ENCODE assay signal across 1 cellular context in the genomic region with DNA sequence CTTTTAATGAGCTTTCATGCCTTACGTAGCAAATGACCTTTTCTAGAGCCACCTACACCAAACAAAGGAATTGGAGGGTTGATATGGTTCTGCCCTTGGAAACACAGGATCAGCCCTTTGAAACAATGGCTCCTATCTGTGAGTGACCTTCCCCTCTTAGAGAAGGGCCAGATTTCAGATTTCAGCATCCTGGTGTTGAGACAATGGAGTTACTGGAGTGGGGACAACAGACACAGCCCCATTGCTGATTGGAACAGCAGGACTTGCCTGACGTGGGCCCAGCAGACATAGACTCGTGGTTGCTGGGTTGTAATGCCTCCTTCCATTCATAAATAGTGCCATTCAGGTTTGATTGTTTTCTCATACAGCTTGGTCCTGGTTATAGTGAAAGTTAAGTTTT.
TF ChIP-seq lines count a peak whose summit lies in the region.

No MANE protein-coding gene starts in this region.

TF ChIP-seq in HepG2, 621 proteins besides CTCF, POLR2A, EP300 and RAD21 (continued from another document):
- TF ChIP-seq, protein P1, sequence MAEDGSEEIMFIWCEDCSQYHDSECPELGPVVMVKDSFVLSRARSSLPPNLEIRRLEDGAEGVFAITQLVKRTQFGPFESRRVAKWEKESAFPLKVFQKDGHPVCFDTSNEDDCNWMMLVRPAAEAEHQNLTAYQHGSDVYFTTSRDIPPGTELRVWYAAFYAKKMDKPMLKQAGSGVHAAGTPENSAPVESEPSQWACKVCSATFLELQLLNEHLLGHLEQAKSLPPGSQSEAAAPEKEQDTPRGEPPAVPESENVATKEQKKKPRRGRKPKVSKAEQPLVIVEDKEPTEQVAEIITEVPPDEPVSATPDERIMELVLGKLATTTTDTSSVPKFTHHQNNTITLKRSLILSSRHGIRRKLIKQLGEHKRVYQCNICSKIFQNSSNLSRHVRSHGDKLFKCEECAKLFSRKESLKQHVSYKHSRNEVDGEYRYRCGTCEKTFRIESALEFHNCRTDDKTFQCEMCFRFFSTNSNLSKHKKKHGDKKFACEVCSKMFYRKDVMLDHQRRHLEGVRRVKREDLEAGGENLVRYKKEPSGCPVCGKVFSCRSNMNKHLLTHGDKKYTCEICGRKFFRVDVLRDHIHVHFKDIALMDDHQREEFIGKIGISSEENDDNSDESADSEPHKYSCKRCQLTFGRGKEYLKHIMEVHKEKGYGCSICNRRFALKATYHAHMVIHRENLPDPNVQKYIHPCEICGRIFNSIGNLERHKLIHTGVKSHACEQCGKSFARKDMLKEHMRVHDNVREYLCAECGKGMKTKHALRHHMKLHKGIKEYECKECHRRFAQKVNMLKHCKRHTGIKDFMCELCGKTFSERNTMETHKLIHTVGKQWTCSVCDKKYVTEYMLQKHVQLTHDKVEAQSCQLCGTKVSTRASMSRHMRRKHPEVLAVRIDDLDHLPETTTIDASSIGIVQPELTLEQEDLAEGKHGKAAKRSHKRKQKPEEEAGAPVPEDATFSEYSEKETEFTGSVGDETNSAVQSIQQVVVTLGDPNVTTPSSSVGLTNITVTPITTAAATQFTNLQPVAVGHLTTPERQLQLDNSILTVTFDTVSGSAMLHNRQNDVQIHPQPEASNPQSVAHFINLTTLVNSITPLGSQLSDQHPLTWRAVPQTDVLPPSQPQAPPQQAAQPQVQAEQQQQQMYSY (CRISPR knock-in tag; IDR thresholded peaks at IDR 0.05), result no peak
- TF ChIP-seq, protein P2, sequence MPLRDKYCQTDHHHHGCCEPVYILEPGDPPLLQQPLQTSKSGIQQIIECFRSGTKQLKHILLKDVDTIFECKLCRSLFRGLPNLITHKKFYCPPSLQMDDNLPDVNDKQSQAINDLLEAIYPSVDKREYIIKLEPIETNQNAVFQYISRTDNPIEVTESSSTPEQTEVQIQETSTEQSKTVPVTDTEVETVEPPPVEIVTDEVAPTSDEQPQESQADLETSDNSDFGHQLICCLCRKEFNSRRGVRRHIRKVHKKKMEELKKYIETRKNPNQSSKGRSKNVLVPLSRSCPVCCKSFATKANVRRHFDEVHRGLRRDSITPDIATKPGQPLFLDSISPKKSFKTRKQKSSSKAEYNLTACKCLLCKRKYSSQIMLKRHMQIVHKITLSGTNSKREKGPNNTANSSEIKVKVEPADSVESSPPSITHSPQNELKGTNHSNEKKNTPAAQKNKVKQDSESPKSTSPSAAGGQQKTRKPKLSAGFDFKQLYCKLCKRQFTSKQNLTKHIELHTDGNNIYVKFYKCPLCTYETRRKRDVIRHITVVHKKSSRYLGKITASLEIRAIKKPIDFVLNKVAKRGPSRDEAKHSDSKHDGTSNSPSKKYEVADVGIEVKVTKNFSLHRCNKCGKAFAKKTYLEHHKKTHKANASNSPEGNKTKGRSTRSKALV (CRISPR knock-in tag; IDR thresholded peaks at IDR 0.05), result no peak
- TF ChIP-seq, protein P3, sequence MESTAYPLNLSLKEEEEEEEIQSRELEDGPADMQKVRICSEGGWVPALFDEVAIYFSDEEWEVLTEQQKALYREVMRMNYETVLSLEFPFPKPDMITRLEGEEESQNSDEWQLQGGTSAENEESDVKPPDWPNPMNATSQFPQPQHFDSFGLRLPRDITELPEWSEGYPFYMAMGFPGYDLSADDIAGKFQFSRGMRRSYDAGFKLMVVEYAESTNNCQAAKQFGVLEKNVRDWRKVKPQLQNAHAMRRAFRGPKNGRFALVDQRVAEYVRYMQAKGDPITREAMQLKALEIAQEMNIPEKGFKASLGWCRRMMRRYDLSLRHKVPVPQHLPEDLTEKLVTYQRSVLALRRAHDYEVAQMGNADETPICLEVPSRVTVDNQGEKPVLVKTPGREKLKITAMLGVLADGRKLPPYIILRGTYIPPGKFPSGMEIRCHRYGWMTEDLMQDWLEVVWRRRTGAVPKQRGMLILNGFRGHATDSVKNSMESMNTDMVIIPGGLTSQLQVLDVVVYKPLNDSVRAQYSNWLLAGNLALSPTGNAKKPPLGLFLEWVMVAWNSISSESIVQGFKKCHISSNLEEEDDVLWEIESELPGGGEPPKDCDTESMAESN (CRISPR knock-in tag; conservative IDR thresholded peaks at IDR 0.05), result no peak
